In the genomic region with DNA sequence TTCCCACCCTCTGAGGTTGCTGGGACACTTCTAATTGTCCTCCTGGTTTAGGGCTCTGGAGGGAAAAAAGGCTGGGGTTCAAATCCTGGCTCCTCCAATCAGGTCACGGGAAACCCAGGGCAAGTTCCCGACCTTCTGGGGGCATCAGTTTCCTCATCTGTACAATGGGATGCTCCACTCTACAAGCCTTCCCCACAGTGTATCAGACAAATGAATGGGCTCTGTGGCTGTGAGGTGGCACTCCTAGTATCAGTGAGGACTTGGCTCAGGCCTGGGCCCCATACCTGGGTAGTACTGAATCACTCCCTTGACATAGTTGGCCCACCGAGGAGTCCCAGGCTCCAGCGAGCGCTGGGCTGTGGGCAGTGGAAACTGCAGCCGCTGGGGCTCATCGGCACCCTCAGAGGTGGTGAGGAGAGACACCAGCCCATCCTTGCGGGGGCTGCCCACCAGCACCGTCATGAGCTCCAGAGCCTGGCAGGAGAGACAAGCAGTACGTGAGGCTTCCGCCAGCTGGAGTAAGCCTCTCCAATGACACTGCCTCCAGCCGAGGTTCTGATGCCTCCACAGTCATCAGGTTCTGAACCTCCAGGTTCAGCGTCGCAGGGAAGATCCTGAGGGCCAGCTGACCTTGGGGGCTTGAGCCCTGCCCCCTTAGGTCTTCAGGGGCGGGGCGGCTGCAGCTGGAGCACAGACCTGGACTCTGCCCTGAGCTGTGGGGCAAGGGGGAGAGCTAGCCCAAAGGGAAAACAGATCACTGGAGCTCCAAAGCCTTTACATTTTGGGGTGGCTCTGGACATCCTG, we compare ENCODE assay signal across 7 cellular contexts. TPM values are rescaled to one million over a fixed set of nuclear protein-coding genes. Genes with fewer than 3 reads are reported as not detected.
DNase-seq lines count a peak whose midpoint lies in the region; ATAC-seq, FAIRE-seq and TF ChIP-seq lines count a peak whose summit lies in the region.

No MANE protein-coding gene starts in this region.

- intact Hi-C loops in activated CD8-positive, alpha-beta T cell treated with anti-CD3 and anti-CD28 coated beads for 36 hours (cut with micrococcal nuclease) = no loop called here

- CTCF ChIA-PET in HEK293 (lab: Yijun Ruan, JAX) = interaction anchor here (0.5 to 11.0 kb wide), 10 partner anchors 13 to 695 kb away, joined by 3 to 170 read pairs (median 4); a partner anchor contains a TSS
- CTCF ChIA-PET in activated CD8-positive, alpha-beta T cell treated with anti-CD3 and anti-CD28 coated beads for 36 hours (lab: Charles Lee) = interaction anchor here (0.7 to 8.7 kb wide), 24 partner anchors 9 to 241 kb away, joined by 3 to 92 read pairs (median 6); a partner anchor contains a TSS

- H3K4me3 ChIP-seq in HEK293 (ENCODE audit: low read depth, low read length) = peak overlapping the region; percentile 63
- H3K4me3 ChIP-seq in iPS-18a (ENCODE audit: low read length) = peak overlapping the region; percentile 60

- H3K36me3 Mint-ChIP-seq in activated CD8-positive, alpha-beta T cell treated with anti-CD3 and anti-CD28 coated beads for 36 hours (ENCODE audit: low read depth) = no peaks in the 10 kb centered on the region
- peaks cover 14% of the 10 kb centered on the region for H3K36me3 Mint-ChIP-seq in stimulated activated memory B cell treated with anti-CD40 and anti-IgM and Interleukin-4, amounts not matched to agents 10 μg/mL and 1 μg/mL and 100 μg/mL, for 72 hours

- H3K27me3 ChIP-seq in iPS-18a (ENCODE audit: control insufficient read depth, insufficient read depth, low read length) = peaks cover 9% of the 10 kb centered on the region

- H3K9me3 Mint-ChIP-seq in activated CD8-positive, alpha-beta T cell treated with anti-CD3 and anti-CD28 coated beads for 36 hours = no peaks in the 10 kb centered on the region
- no peaks in the 10 kb centered on the region for H3K9me3 Mint-ChIP-seq in stimulated activated memory B cell treated with anti-CD40 and anti-IgM and Interleukin-4, amounts not matched to agents 10 μg/mL and 1 μg/mL and 100 μg/mL, for 72 hours

- no peak for TF ChIP-seq CTCF in HEK293 (tag by site-specific recombination; IDR thresholded peaks at IDR 0.05)
- TF ChIP-seq CTCF in activated CD8-positive, alpha-beta T cell treated with anti-CD3 and anti-CD28 coated beads for 36 hours (IDR thresholded peaks at IDR 0.05) = no peak

- no peaks in the 10 kb centered on the region for H3K27me3 Mint-ChIP-seq in activated CD8-positive, alpha-beta T cell treated with anti-CD3 and anti-CD28 coated beads for 36 hours
- no peaks in the 10 kb centered on the region for H3K27me3 Mint-ChIP-seq in stimulated activated memory B cell treated with anti-CD40 and anti-IgM and Interleukin-4, amounts not matched to agents 10 μg/mL and 1 μg/mL and 100 μg/mL, for 72 hours

- H3K27ac ChIP-seq in HEK293 (ENCODE audit: extremely low read depth, low read depth, low read length) = peak overlapping the region; percentile 70; the same call in 1 of the 2 replicates
- no peak overlapping the region for H3K27ac ChIP-seq in iPS-18a (ENCODE audit: low read length)

- H3K27ac Mint-ChIP-seq in activated CD8-positive, alpha-beta T cell treated with anti-CD3 and anti-CD28 coated beads for 36 hours = peak overlapping the region; percentile 38
- H3K27ac Mint-ChIP-seq in stimulated activated memory B cell treated with anti-CD40 and anti-IgM and Interleukin-4, amounts not matched to agents 10 μg/mL and 1 μg/mL and 100 μg/mL, for 72 hours = peak overlapping the region; percentile 82

- DNase-seq in activated CD8-positive, alpha-beta T cell treated with anti-CD3 and anti-CD28 coated beads for 36 hours = no peak
- DNase-seq in GM19239 (ENCODE audit: insufficient read length, low spot score) = no peak
- DNase-seq in AML-193 (lab: John Stamatoyannopoulos, UW) = no peak
- no peak for DNase-seq in RKO (ENCODE audit: low spot score)

- ATAC-seq in activated CD8-positive, alpha-beta T cell treated with anti-CD3 and anti-CD28 coated beads for 36 hours = no peak
- no peak for ATAC-seq in stimulated activated memory B cell treated with anti-CD40 and anti-IgM and Interleukin-4, amounts not matched to agents 10 μg/mL and 1 μg/mL and 100 μg/mL, for 72 hours

- FAIRE-seq in GM19239 (lab: Jason Lieb, UNC) = no peak

- H3K9me3 ChIP-seq in HEK293 (ENCODE audit: control insufficient read depth, insufficient read depth, low read depth, low read length) (no peaks in the 10 kb centered on the region), iPS-18a (ENCODE audit: control insufficient read depth, low read depth, low read length) (no peaks in the 10 kb centered on the region)

- H3K4me1 ChIP-seq in HEK293 (ENCODE audit: control insufficient read depth, insufficient read depth, low read length) (no peaks in the 10 kb centered on the region; the same call in 1 of the 2 replicates), iPS-18a (ENCODE audit: control insufficient read depth, low read depth, low read length) (no peaks in the 10 kb centered on the region)

- H3K4me1 Mint-ChIP-seq in activated CD8-positive, alpha-beta T cell treated with anti-CD3 and anti-CD28 coated beads for 36 hours (ENCODE audit: low read depth) = peaks cover 10% of the 10 kb centered on the region
- peaks cover 31% of the 10 kb centered on the region for H3K4me1 Mint-ChIP-seq in stimulated activated memory B cell treated with anti-CD40 and anti-IgM and Interleukin-4, amounts not matched to agents 10 μg/mL and 1 μg/mL and 100 μg/mL, for 72 hours

- H3K9ac ChIP-seq in iPS-18a (ENCODE audit: low read length) = no peak overlapping the region

- POLR2A ChIA-PET in HEK293 (lab: Yijun Ruan, JAX) = interaction anchor here (1.0 to 12.0 kb wide), 3 partner anchors 13 to 370 kb away, joined by 8 to 234 read pairs (median 14); a partner anchor contains a TSS
- POLR2A ChIA-PET in activated CD8-positive, alpha-beta T cell treated with anti-CD3 and anti-CD28 coated beads for 36 hours (lab: Charles Lee) = interaction anchor here (0.6 to 11.2 kb wide), 7 partner anchors 10 to 80 kb away, joined by 3 to 215 read pairs (median 7); a partner anchor contains a TSS

- H3K36me3 ChIP-seq in HEK293 (ENCODE audit: control insufficient read depth in 2 of 2, insufficient read depth in 1 of 2, low read length in 2 of 2) (peaks cover 9 to 16% of the 10 kb centered on the region in 2 experiments; a peak in 2 of 3 replicates), iPS-18a (ENCODE audit: control insufficient read depth, low read depth, low read length) (no peaks in the 10 kb centered on the region)

- H3K4me3 Mint-ChIP-seq in activated CD8-positive, alpha-beta T cell treated with anti-CD3 and anti-CD28 coated beads for 36 hours = peak overlapping the region; percentile 79
- H3K4me3 Mint-ChIP-seq in stimulated activated memory B cell treated with anti-CD40 and anti-IgM and Interleukin-4, amounts not matched to agents 10 μg/mL and 1 μg/mL and 100 μg/mL, for 72 hours = peak overlapping the region; percentile 82

TF ChIP-seq in HEK293, 187 proteins besides CTCF, POLR2A, EP300 and RAD21:
- TF ChIP-seq ZNF596 (tag by site-specific recombination; IDR thresholded peaks at IDR 0.05) = no peak
- TF ChIP-seq GLIS2 (tag by site-specific recombination; IDR thresholded peaks at IDR 0.05) = peak; percentile 49; the same call in 1 of the 2 replicates

RNA-seq across cellular contexts. Expression of a gene that starts 1.2 kb away (rescaled TPM):
- 10 to 100 TPM; 43.4 to 50.7 TPM for total RNA-seq in activated CD8-positive, alpha-beta T cell treated with anti-CD3 and anti-CD28 coated beads for 36 hours

RNA-seq across cellular contexts. Expression of a gene that starts 20.8 kb away (rescaled TPM):
- total RNA-seq in activated CD8-positive, alpha-beta T cell treated with anti-CD3 and anti-CD28 coated beads for 36 hours = 10 to 100 TPM; 26.4 to 26.6 TPM

RNA-seq across cellular contexts. Expression of a gene that starts 42.6 kb away (rescaled TPM):
- 1 to 10 TPM in 1 of 2 experiments, under 1 TPM in 1; 0.69 to 1.8 TPM for total RNA-seq in activated CD8-positive, alpha-beta T cell treated with anti-CD3 and anti-CD28 coated beads for 36 hours
